In genomic region chr14:49187799-49188198, GRCh38 we compare ENCODE assay signal across 37 cellular contexts.
"Had no signal": no experiment of that assay in that cellular context is flagged by ENCODE, and none has a peak within 500 bp of the region (broad histone marks: within the 10 kb centered on the region; RNA-seq: fewer than 3 reads in every experiment).

No MANE protein-coding gene starts in this region.

- H3K36me3 ChIP-seq: ascending aorta, cardiac muscle cell had no signal

- H3K27ac ChIP-seq: ascending aorta, cardiac muscle cell, VCaP had no signal

- H3K4me1 ChIP-seq: ascending aorta had no signal

- H3K9me3 Mint-ChIP-seq: activated CD4-positive, alpha-beta memory T cell treated with anti-CD3 and anti-CD28 coated beads, Interleukin-2, amount 10 ng/mL, durations not matched to agents 7 days and 5 days; activated T-cell treated with anti-CD3 and anti-CD28 coated beads, Interleukin-2, amount 50 U/mL, for 24 hours; central memory CD8-positive, alpha-beta T cell; T-helper 1 cell treated with Interleukin-12 subunit alpha and Interleukin-12 subunit beta and Interleukin-4 antibody, amounts not matched to agents 30 μg/mL and 1 μg/mL, for 36 hours; T-helper 2 cell treated with Interferon-gamma antibody and Interleukin-4, amounts not matched to agents 5 μg/mL and 100 μg/mL, for 36 hours had no signal

- H3K4me1 Mint-ChIP-seq: activated CD4-positive, alpha-beta memory T cell treated with anti-CD3 and anti-CD28 coated beads, Interleukin-2, amount 10 ng/mL, durations not matched to agents 7 days and 5 days; activated CD4-positive, alpha-beta T cell treated with anti-CD3 and anti-CD28 coated beads for 36 hours; activated CD4-positive, alpha-beta T cell treated with anti-CD3 and anti-CD28 coated beads, Interleukin-2, amount 10 ng/mL, durations not matched to agents 7 days and 5 days; activated CD8-positive, alpha-beta memory T cell treated with anti-CD3 and anti-CD28 coated beads, Interleukin-2, amount 10 ng/mL, durations not matched to agents 7 days and 5 days; activated naive CD4-positive, alpha-beta T cell treated with anti-CD3 and anti-CD28 coated beads, Interleukin-2, amount 10 ng/mL, durations not matched to agents 7 days and 5 days; activated naive CD4-positive, alpha-beta T cell treated with anti-CD3 and anti-CD28 coated beads, Interleukin-2, amount 50 U/mL, for 24 hours; activated naive CD8-positive, alpha-beta T cell treated with anti-CD3 and anti-CD28 coated beads, Interleukin-2, amount 10 ng/mL, durations not matched to agents 7 days and 5 days; activated naive CD8-positive, alpha-beta T cell treated with anti-CD3 and anti-CD28 coated beads, Interleukin-2, amount 50 U/mL, for 24 hours; central memory CD8-positive, alpha-beta T cell had no signal

- ATAC-seq: activated CD4-positive, alpha-beta T cell treated with anti-CD3 and anti-CD28 coated beads for 36 hours; activated CD4-positive, CD25-positive, alpha-beta regulatory T cell treated with anti-CD3 and anti-CD28 coated beads, Interleukin-2, amount 50 U/mL, for 24 hours; activated CD8-positive, alpha-beta memory T cell treated with anti-CD3 and anti-CD28 coated beads, Interleukin-2, amount 10 ng/mL, durations not matched to agents 7 days and 5 days; activated CD8-positive, alpha-beta T cell treated with anti-CD3 and anti-CD28 coated beads, Interleukin-2, amount 10 ng/mL, durations not matched to agents 7 days and 5 days; activated naive CD8-positive, alpha-beta T cell treated with anti-CD3 and anti-CD28 coated beads, Interleukin-2, amount 50 U/mL, for 24 hours had no signal

- H3K27me3 ChIP-seq: ascending aorta, cardiac muscle cell had no signal

- FAIRE-seq: TTC549 had no signal

- H3K36me3 Mint-ChIP-seq: activated CD8-positive, alpha-beta memory T cell treated with anti-CD3 and anti-CD28 coated beads, Interleukin-2, amount 10 ng/mL, durations not matched to agents 7 days and 5 days; activated naive CD4-positive, alpha-beta T cell treated with anti-CD3 and anti-CD28 coated beads, Interleukin-2, amount 10 ng/mL, durations not matched to agents 7 days and 5 days; activated naive CD4-positive, alpha-beta T cell treated with anti-CD3 and anti-CD28 coated beads, Interleukin-2, amount 50 U/mL, for 24 hours; activated naive CD8-positive, alpha-beta T cell; activated naive CD8-positive, alpha-beta T cell treated with anti-CD3 and anti-CD28 coated beads, Interleukin-2, amount 10 ng/mL, durations not matched to agents 7 days and 5 days; brain had no signal

- H3K27ac Mint-ChIP-seq: activated CD4-positive, alpha-beta memory T cell treated with anti-CD3 and anti-CD28 coated beads, Interleukin-2, amount 10 ng/mL, durations not matched to agents 7 days and 5 days; activated CD4-positive, alpha-beta T cell treated with anti-CD3 and anti-CD28 coated beads for 36 hours; activated CD4-positive, alpha-beta T cell treated with anti-CD3 and anti-CD28 coated beads, Interleukin-2, amount 10 ng/mL, durations not matched to agents 7 days and 5 days; activated CD8-positive, alpha-beta memory T cell treated with anti-CD3 and anti-CD28 coated beads, Interleukin-2, amount 10 ng/mL, durations not matched to agents 7 days and 5 days; activated CD8-positive, alpha-beta T cell treated with anti-CD3 and anti-CD28 coated beads, Interleukin-2, amount 10 ng/mL, durations not matched to agents 7 days and 5 days; activated naive CD4-positive, alpha-beta T cell treated with anti-CD3 and anti-CD28 coated beads, Interleukin-2, amount 10 ng/mL, durations not matched to agents 7 days and 5 days; activated naive CD4-positive, alpha-beta T cell treated with anti-CD3 and anti-CD28 coated beads, Interleukin-2, amount 50 U/mL, for 24 hours; activated naive CD8-positive, alpha-beta T cell; activated naive CD8-positive, alpha-beta T cell treated with anti-CD3 and anti-CD28 coated beads, Interleukin-2, amount 10 ng/mL, durations not matched to agents 7 days and 5 days; activated naive CD8-positive, alpha-beta T cell treated with anti-CD3 and anti-CD28 coated beads, Interleukin-2, amount 50 U/mL, for 24 hours; activated T-cell treated with anti-CD3 and anti-CD28 coated beads, Interleukin-2, amount 50 U/mL, for 24 hours; activated T-helper 2 cell treated with anti-CD3 and anti-CD28 coated beads, Interferon-gamma antibody, Interleukin-2, Interleukin-4, amounts not matched to agents 10 μg/mL and 5 μg/mL and 100 μg/mL, durations not matched to agents 14 hours and 24 hours and 36 hours; brain; T-helper 1 cell treated with Interleukin-12 subunit alpha and Interleukin-12 subunit beta and Interleukin-4 antibody, amounts not matched to agents 30 μg/mL and 1 μg/mL, for 36 hours; T-helper 2 cell treated with Interferon-gamma antibody and Interleukin-4, amounts not matched to agents 5 μg/mL and 100 μg/mL, for 36 hours had no signal

- H3K4me3 Mint-ChIP-seq: activated CD4-positive, alpha-beta memory T cell treated with anti-CD3 and anti-CD28 coated beads, Interleukin-2, amount 10 ng/mL, durations not matched to agents 7 days and 5 days; activated CD4-positive, alpha-beta T cell treated with anti-CD3 and anti-CD28 coated beads for 36 hours; activated CD4-positive, alpha-beta T cell treated with anti-CD3 and anti-CD28 coated beads, Interleukin-2, amount 10 ng/mL, durations not matched to agents 7 days and 5 days; activated CD8-positive, alpha-beta memory T cell treated with anti-CD3 and anti-CD28 coated beads, Interleukin-2, amount 10 ng/mL, durations not matched to agents 7 days and 5 days; activated CD8-positive, alpha-beta T cell treated with anti-CD3 and anti-CD28 coated beads, Interleukin-2, amount 10 ng/mL, durations not matched to agents 7 days and 5 days; activated naive CD4-positive, alpha-beta T cell treated with anti-CD3 and anti-CD28 coated beads, Interleukin-2, amount 10 ng/mL, durations not matched to agents 7 days and 5 days; activated naive CD4-positive, alpha-beta T cell treated with anti-CD3 and anti-CD28 coated beads, Interleukin-2, amount 50 U/mL, for 24 hours; activated naive CD8-positive, alpha-beta T cell; activated naive CD8-positive, alpha-beta T cell treated with anti-CD3 and anti-CD28 coated beads, Interleukin-2, amount 10 ng/mL, durations not matched to agents 7 days and 5 days; activated naive CD8-positive, alpha-beta T cell treated with anti-CD3 and anti-CD28 coated beads, Interleukin-2, amount 50 U/mL, for 24 hours; activated T-cell treated with anti-CD3 and anti-CD28 coated beads, Interleukin-2, amount 50 U/mL, for 24 hours; brain; central memory CD8-positive, alpha-beta T cell; T-helper 1 cell treated with Interleukin-12 subunit alpha and Interleukin-12 subunit beta and Interleukin-4 antibody, amounts not matched to agents 30 μg/mL and 1 μg/mL, for 36 hours; T-helper 2 cell treated with Interferon-gamma antibody and Interleukin-4, amounts not matched to agents 5 μg/mL and 100 μg/mL, for 36 hours had no signal

- H3K27me3 Mint-ChIP-seq: activated CD4-positive, alpha-beta memory T cell treated with anti-CD3 and anti-CD28 coated beads, Interleukin-2, amount 10 ng/mL, durations not matched to agents 7 days and 5 days; activated CD4-positive, alpha-beta T cell treated with anti-CD3 and anti-CD28 coated beads, Interleukin-2, amount 10 ng/mL, durations not matched to agents 7 days and 5 days; activated CD8-positive, alpha-beta memory T cell treated with anti-CD3 and anti-CD28 coated beads, Interleukin-2, amount 10 ng/mL, durations not matched to agents 7 days and 5 days; activated naive CD4-positive, alpha-beta T cell treated with anti-CD3 and anti-CD28 coated beads, Interleukin-2, amount 10 ng/mL, durations not matched to agents 7 days and 5 days; activated naive CD8-positive, alpha-beta T cell treated with anti-CD3 and anti-CD28 coated beads, Interleukin-2, amount 10 ng/mL, durations not matched to agents 7 days and 5 days; activated naive CD8-positive, alpha-beta T cell treated with anti-CD3 and anti-CD28 coated beads, Interleukin-2, amount 50 U/mL, for 24 hours had no signal

- DNase-seq: activated CD4-positive, alpha-beta memory T cell treated with anti-CD3 and anti-CD28 coated beads, Interleukin-2, amount 10 ng/mL, durations not matched to agents 7 days and 5 days; activated CD4-positive, alpha-beta T cell treated with anti-CD3 and anti-CD28 coated beads for 1 hour; activated CD4-positive, alpha-beta T cell treated with anti-CD3 and anti-CD28 coated beads for 36 hours; activated CD4-positive, alpha-beta T cell treated with anti-CD3 and anti-CD28 coated beads for 48 hours; activated CD4-positive, alpha-beta T cell treated with anti-CD3 and anti-CD28 coated beads, Interleukin-2, amount 10 ng/mL, durations not matched to agents 7 days and 5 days; activated CD4-positive, alpha-beta T cell treated with anti-CD3 and anti-CD28 coated beads, Interleukin-2, amount 50 U/mL, for 48 hours; activated CD4-positive, CD25-positive, alpha-beta regulatory T cell; activated CD8-positive, alpha-beta memory T cell treated with anti-CD3 and anti-CD28 coated beads for 24 hours; activated CD8-positive, alpha-beta memory T cell treated with anti-CD3 and anti-CD28 coated beads, Interleukin-2, amount 10 ng/mL, durations not matched to agents 7 days and 5 days; activated CD8-positive, alpha-beta memory T cell treated with anti-CD3 and anti-CD28 coated beads, Interleukin-2, amount 50 U/mL, for 48 hours; activated CD8-positive, alpha-beta T cell treated with anti-CD3 and anti-CD28 coated beads, Interleukin-2, amount 10 ng/mL, durations not matched to agents 7 days and 5 days; activated effector memory CD4-positive, alpha-beta T cell treated with Interleukin-2 at 50 U/mL for 16 hours; activated gamma-delta T cell; activated naive CD4-positive, alpha-beta T cell treated with anti-CD3 and anti-CD28 coated beads, Interleukin-2, amount 10 ng/mL, durations not matched to agents 7 days and 5 days; activated naive CD4-positive, alpha-beta T cell treated with Interleukin-2 at 50 U/mL for 16 hours; activated naive CD8-positive, alpha-beta T cell treated with anti-CD3 and anti-CD28 coated beads, Interleukin-2, amount 10 ng/mL, durations not matched to agents 7 days and 5 days; activated naive CD8-positive, alpha-beta T cell treated with anti-CD3 and anti-CD28 coated beads, Interleukin-2, amount 50 U/mL, for 24 hours; activated T-cell treated with anti-CD3 and anti-CD28 coated beads, Interleukin-2, amount 50 U/mL, for 24 hours; activated T-cell treated with anti-CD3 and anti-CD28 coated beads, Interleukin-2, amount 50 U/mL, for 48 hours; amygdala; anterior cingulate cortex; caudate nucleus; cerebellar nuclear complex; T-helper 2 cell; T-helper 9 cell had no signal

- H3K4me3 ChIP-seq: ascending aorta, cardiac muscle cell had no signal
